In the genomic region with DNA sequence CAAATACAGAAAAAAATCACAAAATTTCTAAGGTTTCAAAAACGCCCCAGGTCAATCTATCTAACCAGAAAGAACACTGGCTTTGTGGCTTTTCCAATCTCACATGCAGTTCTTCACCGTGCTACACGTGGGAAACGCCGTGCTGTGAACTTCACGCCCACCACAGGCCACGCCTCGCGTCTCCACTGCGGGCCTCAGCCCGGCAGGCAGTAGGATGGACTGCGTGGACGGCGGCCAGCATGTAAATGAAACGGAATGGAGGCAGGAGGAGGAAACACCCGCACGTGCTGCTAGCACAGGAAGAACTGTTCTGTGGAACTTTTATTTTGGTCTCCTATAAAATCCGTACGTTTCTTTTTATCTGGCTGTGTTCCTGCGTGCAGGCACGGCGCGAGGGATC, we compare ENCODE assay signal across 27 cellular contexts. TPM values are rescaled to one million over a fixed set of nuclear protein-coding genes. Genes with fewer than 3 reads are reported as not detected.
DNase-seq lines count a peak whose midpoint lies in the region; ATAC-seq and TF ChIP-seq lines count a peak whose summit lies in the region.
"Had no signal": no experiment of that assay in that cellular context is flagged by ENCODE, and none has a peak within 500 bp of the region (broad histone marks: within the 10 kb centered on the region; RNA-seq: fewer than 3 reads in every experiment).

No MANE protein-coding gene starts in this region.

- H3K4ac ChIP-seq in IMR-90 (ENCODE audit: low read depth, low read length) = no peak overlapping the region

- no peak overlapping the region for H4K91ac ChIP-seq in IMR-90 (ENCODE audit: insufficient read depth, low read depth, low read length)

- H3K27me3 ChIP-seq in cardiac muscle cell = no peaks in the 10 kb centered on the region
- no peaks in the 10 kb centered on the region for H3K27me3 ChIP-seq in IMR-90 (ENCODE audit: control insufficient read depth, insufficient read depth, low read length)
- no peaks in the 10 kb centered on the region for H3K27me3 ChIP-seq in prostate gland (replicated peaks; ENCODE audit: insufficient read depth)
- H3K27me3 ChIP-seq: BLaER1 treated with 17β-estradiol and CSF1 and Interleukin-3, amounts not matched to agents 10 nM and 100 nM; MG63; SJSA1 had no signal

- CTCF ChIA-PET in IMR-90 (lab: Yijun Ruan, JAX) = no interaction called here

- H2AK5ac ChIP-seq in IMR-90 (ENCODE audit: low read depth, low read length) = no peak overlapping the region

- no peak for TF ChIP-seq CTCF in cardiac muscle cell (IDR thresholded peaks at IDR 0.05; ENCODE audit: low read depth, low read length)
- no peak for TF ChIP-seq CTCF in IMR-90 (conservative IDR thresholded peaks at IDR 0.05; ENCODE audit: low read depth, low read length)
- TF ChIP-seq CTCF in prostate gland (IDR thresholded peaks at IDR 0.05) = no peak

- no peak overlapping the region for H4K5ac ChIP-seq in IMR-90 (ENCODE audit: low read depth, low read length)

- POLR2A ChIA-PET in IMR-90 (lab: Charles Lee; ENCODE audit: unreplicated experiment) = no interaction called here

- no peaks in the 10 kb centered on the region for H3K9me1 ChIP-seq in IMR-90 (ENCODE audit: insufficient read depth, low read length)

- no peak overlapping the region for H3K9ac ChIP-seq in IMR-90 (ENCODE audit: low read depth, low read length)

- no TSS peak for BruUV-seq in IMR-90 (replicated peaks; lab: Mats Ljungman, UMichigan)

- H2AFZ ChIP-seq in IMR-90 (replicated peaks; ENCODE audit: low read length, poor library complexity) = peak overlapping the region; percentile 7

- TF ChIP-seq POLR2A in IMR-90 (IDR thresholded peaks at IDR 0.05; ENCODE audit: low read depth, low read length) (no peak), prostate gland (IDR thresholded peaks at IDR 0.05) (no peak)

- no peak overlapping the region for H2BK5ac ChIP-seq in IMR-90 (ENCODE audit: low read depth, low read length, poor library complexity, severe bottlenecking)

- DNase-seq in cardiac muscle cell (ENCODE audit: low read depth in 1 of 2, low spot score in 1 of 2) (no peak), cardiac septum (ENCODE audit: low spot score) (no peak), IMR-90 (no peak), left ventricle myocardium superior (peak; percentile 60), prostate gland (ENCODE audit: low spot score) (peak; percentile 45), DMS53 treated with DMSO at 0.1 percent for 48 hours (lab: John Stamatoyannopoulos, UW; ENCODE audit: unreplicated experiment) (no peak), SKM-1 (lab: John Stamatoyannopoulos, UW; ENCODE audit: unreplicated experiment) (no peak)
- no peak for DNase-seq in stimulated activated CD4-positive, alpha-beta T cell treated with anti-CD3 and anti-CD28 coated beads, Interleukin-2, amount 100 ng/mL, for 24 hours
- DNase-seq: Caco-2; CD4-positive, alpha-beta memory T cell; DMS79; EL; GDM1; GOT3; KG1; MG63; NCI-H1105 treated with DMSO at 0.1 percent for 48 hours; NCI-H146; NCI-H1930; NCI-H2107; NCI-H446; NCI-H524 treated with DMSO at 0.1 percent for 48 hours; NCI-H774 had no signal

- no peak overlapping the region for H2BK120ac ChIP-seq in IMR-90 (ENCODE audit: low read depth, low read length)

- H2AK9ac ChIP-seq in IMR-90 (replicated peaks; ENCODE audit: low read depth, low read length, poor library complexity) = no peak overlapping the region

- H3K4me1 ChIP-seq in cardiac muscle cell (ENCODE audit: low read depth) (no peaks in the 10 kb centered on the region), IMR-90 (ENCODE audit: control insufficient read depth, insufficient read depth, low read length) (no peaks in the 10 kb centered on the region), prostate gland (replicated peaks) (no peaks in the 10 kb centered on the region)
- H3K4me1 ChIP-seq: Caco-2, SJSA1 had no signal

- in situ Hi-C loops in IMR-90 (cut with MboI; ENCODE audit: low sequenced_read_pairs) = no loop called here

- no peak overlapping the region for H2BK20ac ChIP-seq in IMR-90 (ENCODE audit: low read depth, low read length)

- peak overlapping the region; percentile 36 for H3K27ac ChIP-seq in cardiac muscle cell
- no peak overlapping the region for H3K27ac ChIP-seq in IMR-90 (ENCODE audit: insufficient read depth, low read length)
- no peak overlapping the region for H3K27ac ChIP-seq in prostate gland
- H3K27ac ChIP-seq: SJSA1 had no signal

- no peak overlapping the region for H4K8ac ChIP-seq in IMR-90 (ENCODE audit: low read depth in 2 of 2, low read length in 2 of 2)

- H3K18ac ChIP-seq in IMR-90 (ENCODE audit: low read depth, low read length) = no peak overlapping the region

- H3K79me1 ChIP-seq in IMR-90 (ENCODE audit: low read depth in 1 of 2, low read length in 2 of 2) = peaks cover 18 to 37% of the 10 kb centered on the region in 2 experiments

- ATAC-seq in IMR-90 (ENCODE audit: low read depth) (no peak), left ventricle myocardium superior (peak; percentile 38)
- ATAC-seq: GM12878, HCT116 had no signal

- no peak overlapping the region for H3K23ac ChIP-seq in IMR-90 (ENCODE audit: low read depth, low read length)

- intact Hi-C loops in cardiac septum (cut with DNase I) (no loop called here), IMR-90 (cut with micrococcal nuclease) (no loop called here), left ventricle myocardium superior (cut with micrococcal nuclease) (no loop called here), prostate gland (cut with DNase I) (no loop called here)

- no peaks in the 10 kb centered on the region for H3K9me3 ChIP-seq in cardiac muscle cell (ENCODE audit: low read depth)
- peaks cover 11% of the 10 kb centered on the region for H3K9me3 ChIP-seq in IMR-90 (ENCODE audit: control insufficient read depth, insufficient read depth, low read length)
- H3K9me3 ChIP-seq in prostate gland = no peaks in the 10 kb centered on the region
- H3K9me3 ChIP-seq: Caco-2, MG63 had no signal

- H4K20me1 ChIP-seq in IMR-90 (ENCODE audit: insufficient read depth, low read length) = peaks cover 27% of the 10 kb centered on the region

- H3K4me2 ChIP-seq in IMR-90 (ENCODE audit: low read depth, low read length) = no peak overlapping the region

- dilution Hi-C loops in IMR-90 (cut with HindIII; ENCODE audit: low sequenced_read_pairs, unreplicated experiment) = no loop called here

- no peak overlapping the region for H2BK15ac ChIP-seq in IMR-90 (ENCODE audit: low read depth, low read length)

- WGBS in IMR-90 (ENCODE audit: extremely low coverage in 2 of 2, insufficient read length in 1 of 2), 2 experiments = 94% methylated on average over 14 of the region's 23 CpGs; no CpG with 5 or more reads in 1 of the 2 experiments
- WGBS in prostate gland = 62% methylated on average over 23 of the region's 23 CpGs

- no peak for TF ChIP-seq RAD21 in IMR-90 (IDR thresholded peaks at IDR 0.05; ENCODE audit: low read length)

- H3K56ac ChIP-seq in IMR-90 (ENCODE audit: extremely low read depth, insufficient read depth, low read length) = no peak overlapping the region

- H3K36me3 ChIP-seq in cardiac muscle cell = no peaks in the 10 kb centered on the region
- H3K36me3 ChIP-seq in IMR-90 (ENCODE audit: control insufficient read depth, insufficient read depth, low read length) = peaks cover 57% of the 10 kb centered on the region
- peaks cover 0 to 3% of the 10 kb centered on the region in 2 donors for H3K36me3 ChIP-seq in prostate gland

- no peak overlapping the region for H3K14ac ChIP-seq in IMR-90 (replicated peaks; ENCODE audit: low read depth, low read length)

- H3K4me3 ChIP-seq in cardiac muscle cell (no peak overlapping the region), IMR-90 (ENCODE audit: insufficient read depth, low read depth, low read length) (no peak overlapping the region), prostate gland (no peak overlapping the region)
- H3K4me3 ChIP-seq: BLaER1 treated with 17β-estradiol and CSF1 and Interleukin-3, amounts not matched to agents 10 nM and 100 nM; GM12878; MG63; SJSA1 had no signal

TF ChIP-seq in IMR-90, 13 proteins besides CTCF, POLR2A, EP300 and RAD21:
- TF ChIP-seq NFE2L2 (IDR thresholded peaks at IDR 0.05; ENCODE audit: low read depth, low read length) = no peak

RNA-seq across cellular contexts. Expression of a gene that starts 23.8 kb away (rescaled TPM):
- total RNA-seq in cardiac muscle cell (43.0 and 45.5 TPM in 2 replicates), cardiac septum (29.5 TPM), IMR-90 (2012; rRNA removed) (4.8 and 5.6 TPM in 2 replicates), left ventricle myocardium superior (33.8 TPM), prostate gland (10 to 100 TPM; 28.2 to 47.5 TPM)
- polyA plus RNA-seq in cardiac muscle cell (29.2 and 34.9 TPM in 2 replicates), IMR-90 (2012; rRNA removed) (11.2 and 17.7 TPM in 2 replicates)
- 5.0 and 14.2 TPM in 2 replicates for polyA plus RNA-seq in IMR-90 (2012; cell fraction: cytosol; rRNA removed)
- 13.5 and 27.0 TPM in 2 replicates for polyA plus RNA-seq in IMR-90 (2012; cell fraction: nucleus; rRNA removed; ENCODE audit: low replicate concordance)

RNA-seq across cellular contexts. Expression of a gene that starts 43.8 kb away (rescaled TPM):
- total RNA-seq in cardiac muscle cell (67.8 and 72.8 TPM in 2 replicates), cardiac septum (22.9 TPM), IMR-90 (2012; rRNA removed) (2.5 and 3.3 TPM in 2 replicates), left ventricle myocardium superior (23.9 TPM), prostate gland (100 to 1,000 TPM in 1 of 2 donors, 10 to 100 TPM in 1; 62.0 to 105 TPM)
- polyA plus RNA-seq in cardiac muscle cell (71.8 and 88.4 TPM in 2 replicates), IMR-90 (2012; rRNA removed) (20.3 and 25.2 TPM in 2 replicates)
- 18.7 and 34.1 TPM in 2 replicates for polyA plus RNA-seq in IMR-90 (2012; cell fraction: cytosol; rRNA removed)
- polyA plus RNA-seq in IMR-90 (2012; cell fraction: nucleus; rRNA removed; ENCODE audit: low replicate concordance) = 60.8 and 109 TPM in 2 replicates

Comparison
In these comparisons a context has a peak if more than half of its experiments do, and no peak if none do; other contexts are left out.
1. DNase-seq: peak in left ventricle myocardium superior (single experiment) and prostate gland (single experiment); none in cardiac muscle cell (0 of 2), cardiac septum (single experiment), IMR-90 (single experiment), stimulated activated CD4-positive, alpha-beta T cell treated with anti-CD3 and anti-CD28 coated beads, Interleukin-2, amount 100 ng/mL, for 24 hours (0 of 2), DMS53 treated with DMSO at 0.1 percent for 48 hours (single experiment) and SKM-1 (single experiment).